ENCODE assay signal across 8 cellular contexts in the genomic region with DNA sequence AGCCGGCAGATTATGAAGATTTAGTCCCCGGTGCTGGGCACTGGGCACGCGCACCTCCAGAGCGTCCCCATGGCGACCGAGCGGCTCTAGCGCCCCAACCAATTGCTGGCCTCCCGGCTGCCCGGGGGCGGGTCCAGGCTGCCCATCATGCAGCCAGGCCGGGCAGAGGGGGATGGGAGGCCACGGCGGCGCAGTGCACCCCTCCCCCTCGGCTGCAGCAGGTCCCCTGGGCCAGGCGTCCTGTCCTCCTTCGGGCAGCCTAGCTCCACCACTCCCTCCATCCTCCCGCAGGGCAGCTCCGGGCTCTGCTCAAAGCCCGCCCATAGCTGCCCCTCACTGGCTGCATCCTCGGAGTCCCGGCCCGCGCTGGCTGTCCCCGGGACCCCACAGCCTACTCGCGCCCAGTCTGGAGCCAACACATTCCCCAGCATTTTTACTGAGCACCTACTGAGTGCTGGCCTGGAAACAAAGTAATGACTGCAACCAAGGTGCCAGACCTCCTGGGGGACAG.
DNase-seq lines count a peak whose midpoint lies in the region; ATAC-seq, FAIRE-seq and TF ChIP-seq lines count a peak whose summit lies in the region.

No MANE protein-coding gene starts in this region.

- TF ChIP-seq CTCF in OCI-LY3 (IDR thresholded peaks at IDR 0.05; ENCODE audit: low read depth, low read length) (no peak), endothelial cell of umbilical vein (IDR thresholded peaks at IDR 0.05; ENCODE audit: extremely low read depth in 1 of 2, insufficient read depth in 1 of 2, low read depth in 1 of 2, low read length in 2 of 2) (no peak), mesothelial cell of epicardium (IDR thresholded peaks at IDR 0.05; ENCODE audit: unreplicated experiment) (no peak)

- POLR2A ChIA-PET in endothelial cell of umbilical vein (lab: Charles Lee), result no interaction called here

- peaks cover 28% of the 10 kb centered on the region for H3K4me1 ChIP-seq in OCI-LY3 (ENCODE audit: low read length)
- peaks cover 20% of the 10 kb centered on the region for H3K4me1 ChIP-seq in endothelial cell of umbilical vein (ENCODE audit: control insufficient read depth, extremely low read depth, insufficient read depth, low read length)
- H3K4me1 ChIP-seq in aorta (ENCODE audit: control insufficient read depth in 1 of 2, insufficient read depth in 2 of 2, low read length in 2 of 2), result no peaks in the 10 kb centered on the region

- no peaks in the 10 kb centered on the region for H3K9me1 ChIP-seq in endothelial cell of umbilical vein (replicated peaks; ENCODE audit: control insufficient read depth, extremely low read depth, insufficient read depth, low read length)

- peaks cover 16% of the 10 kb centered on the region for H3K36me3 Mint-ChIP-seq in mesothelial cell of epicardium

- TF ChIP-seq POLR2A in endothelial cell of umbilical vein (IDR thresholded peaks at IDR 0.05; ENCODE audit: low read depth, low read length), result peak; percentile 7

- no peak for DNase-seq in Right ventricle myocardium inferior (ENCODE audit: missing footprints)
- DNase-seq in cardiac septum (ENCODE audit: low spot score), result no peak
- DNase-seq in endothelial cell of umbilical vein (ENCODE audit: low read depth, low spot score), result peak; percentile 39
- DNase-seq in mesothelial cell of epicardium (ENCODE audit: low spot score in 2 of 2, unreplicated experiment in 2 of 2), result peak; percentile 61 to 78
- peak; percentile 76 to 86 for DNase-seq in aorta
- DNase-seq in NCI-H2107 treated with DMSO at 0.1 percent for 48 hours (lab: John Stamatoyannopoulos, UW; ENCODE audit: unreplicated experiment), result no peak

- H3K4me1 Mint-ChIP-seq in mesothelial cell of epicardium, result peaks cover 26% of the 10 kb centered on the region

- H3K9me3 ChIP-seq in OCI-LY3 (ENCODE audit: insufficient read depth, low read length) (no peaks in the 10 kb centered on the region), endothelial cell of umbilical vein (replicated peaks; ENCODE audit: control insufficient read depth, insufficient read depth, low read length) (no peaks in the 10 kb centered on the region), aorta (ENCODE audit: control insufficient read depth, low read length) (no peaks in the 10 kb centered on the region)

- 1 to 5% methylated on average over 15 to 29 of the region's 29 CpGs for WGBS in aorta, 2 donors

- intact Hi-C loops in Right ventricle myocardium inferior (cut with DNase I), result no loop called here
- intact Hi-C loops in cardiac septum (cut with DNase I), result loop anchor here (10.0 kb wide), 1 partner anchor 303 kb away; no protein-coding TSS in a partner anchor
- intact Hi-C loops in endothelial cell of umbilical vein (cut with micrococcal nuclease), result loop anchor here (1.0 kb wide), 1 partner anchor 13 kb away; no protein-coding TSS in a partner anchor
- intact Hi-C loops in aorta (cut with DNase I), result no loop called here

- no peaks in the 10 kb centered on the region for H3K79me2 ChIP-seq in OCI-LY3 (ENCODE audit: low read length)
- H3K79me2 ChIP-seq in endothelial cell of umbilical vein (ENCODE audit: control insufficient read depth, insufficient read depth, low read length), result peaks cover 100% of the 10 kb centered on the region

- H3K27ac Mint-ChIP-seq in mesothelial cell of epicardium, result peak overlapping the region; percentile 93

- H4K20me1 ChIP-seq in OCI-LY3 (ENCODE audit: insufficient read depth, low read length), result no peaks in the 10 kb centered on the region
- H4K20me1 ChIP-seq in endothelial cell of umbilical vein (replicated peaks; ENCODE audit: control insufficient read depth, extremely low read depth, insufficient read depth, low read length), result no peaks in the 10 kb centered on the region

- BruUV-seq in endothelial cell of umbilical vein (replicated peaks; lab: Mats Ljungman, UMichigan), result no TSS peak

- H2AFZ ChIP-seq in OCI-LY3 (ENCODE audit: low read depth, low read length), result peak overlapping the region; percentile 17
- H2AFZ ChIP-seq in endothelial cell of umbilical vein (ENCODE audit: low read depth, low read length), result no peak overlapping the region

- H3K4me3 Mint-ChIP-seq in mesothelial cell of epicardium, result peak overlapping the region; percentile 61

- H3K27ac ChIP-seq in OCI-LY3 (ENCODE audit: low read length) (no peak overlapping the region), endothelial cell of umbilical vein (ENCODE audit: insufficient read depth, low read depth, low read length) (no peak overlapping the region), aorta (ENCODE audit: low read depth in 1 of 2, low read length in 2 of 2) (no peak overlapping the region)

- H3K27me3 Mint-ChIP-seq in mesothelial cell of epicardium (ENCODE audit: low read depth), result no peaks in the 10 kb centered on the region

- H3K9me3 Mint-ChIP-seq in mesothelial cell of epicardium, result no peaks in the 10 kb centered on the region

- CTCF ChIA-PET in endothelial cell of umbilical vein (lab: Charles Lee), result interaction anchor here (1.2 to 4.4 kb wide), 7 partner anchors 9 to 195 kb away, joined by 3 to 22 read pairs (median 5); no protein-coding TSS in a partner anchor

- FAIRE-seq in endothelial cell of umbilical vein (lab: Jason Lieb, UNC), result peak; percentile 60

- H3K36me3 ChIP-seq in OCI-LY3 (replicated peaks; ENCODE audit: low read depth, low read length) (no peaks in the 10 kb centered on the region), endothelial cell of umbilical vein (ENCODE audit: control insufficient read depth in 2 of 2, extremely low read depth in 1 of 2, insufficient read depth in 2 of 2, low read length in 2 of 2) (peaks cover 21 to 50% of the 10 kb centered on the region in 2 experiments), aorta (ENCODE audit: control insufficient read depth in 1 of 2, insufficient read depth in 2 of 2, low read length in 1 of 2) (no peaks in the 10 kb centered on the region)

- dilution Hi-C loops in endothelial cell of umbilical vein (cut with MboI; ENCODE audit: extremely low pct_ligation_motif_present, low sequenced_read_pairs), result no loop called here

- peak overlapping the region; percentile 62 for H3K4me2 ChIP-seq in OCI-LY3 (ENCODE audit: low read length)
- H3K4me2 ChIP-seq in endothelial cell of umbilical vein (ENCODE audit: insufficient read depth, low read length), result no peak overlapping the region

- H3K9ac ChIP-seq in OCI-LY3 (ENCODE audit: low read length), result peak overlapping the region; percentile 32
- no peak overlapping the region for H3K9ac ChIP-seq in endothelial cell of umbilical vein (replicated peaks; ENCODE audit: extremely low read depth, insufficient read depth, low read length)

- no peaks in the 10 kb centered on the region for H3K27me3 ChIP-seq in OCI-LY3 (ENCODE audit: low read depth, low read length)
- H3K27me3 ChIP-seq in endothelial cell of umbilical vein (ENCODE audit: control insufficient read depth in 2 of 2, insufficient read depth in 2 of 2, low read length in 2 of 2), result no peaks in the 10 kb centered on the region
- no peaks in the 10 kb centered on the region for H3K27me3 ChIP-seq in aorta (ENCODE audit: control insufficient read depth in 1 of 2, insufficient read depth in 2 of 2, low read length in 1 of 2)

- peak overlapping the region; percentile 74 for H3K4me3 ChIP-seq in OCI-LY3 (ENCODE audit: low read length)
- peak overlapping the region in 1 of 3 experiments; percentile 5 for H3K4me3 ChIP-seq in endothelial cell of umbilical vein (replicated peaks in 1 of 3; ENCODE audit: insufficient read depth in 1 of 3, low read depth in 1 of 3, low read length in 3 of 3)
- H3K4me3 ChIP-seq in aorta (ENCODE audit: low read length in 2 of 2), result peak overlapping the region; percentile 7 to 14

- ATAC-seq in Right ventricle myocardium inferior (peak; percentile 86), aorta (ENCODE audit: low FRiP score) (peak; percentile 84), GM19397 (IDR thresholded peaks at IDR 0.05; ENCODE audit: unreplicated experiment) (no peak)

TF ChIP-seq in endothelial cell of umbilical vein, 7 proteins besides CTCF, POLR2A, EP300 and RAD21:
- TF ChIP-seq POLR2AphosphoS5 (IDR thresholded peaks at IDR 0.05; ENCODE audit: insufficient read depth, low read depth, low read length) (no peak), GATA2 (IDR thresholded peaks at IDR 0.05; ENCODE audit: insufficient read depth, insufficient read length, low read depth, low read length) (no peak), MYC (IDR thresholded peaks at IDR 0.05; ENCODE audit: low read depth, low read length) (no peak), JUN (IDR thresholded peaks at IDR 0.05; ENCODE audit: borderline replicate concordance, insufficient read depth, insufficient read length, low read depth) (no peak), FOS (IDR thresholded peaks at IDR 0.05; ENCODE audit: borderline replicate concordance, insufficient read depth, low read length) (no peak), EZH2 (IDR thresholded peaks at IDR 0.05; ENCODE audit: borderline replicate concordance, low read depth, low read length, severe bottlenecking) (no peak)
- TF ChIP-seq, protein P1, sequence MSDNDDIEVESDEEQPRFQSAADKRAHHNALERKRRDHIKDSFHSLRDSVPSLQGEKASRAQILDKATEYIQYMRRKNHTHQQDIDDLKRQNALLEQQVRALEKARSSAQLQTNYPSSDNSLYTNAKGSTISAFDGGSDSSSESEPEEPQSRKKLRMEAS (IDR thresholded peaks at IDR 0.05; ENCODE audit: insufficient read depth, insufficient read length), result no peak

Comparison
In these comparisons a context has a peak if more than half of its experiments do, and no peak if none do; other contexts are left out.
1. intact Hi-C loops: an anchor here in cardiac septum (10.0 kb wide) and endothelial cell of umbilical vein (1.0 kb wide); none called in Right ventricle myocardium inferior and aorta.
2. DNase-seq: peak in endothelial cell of umbilical vein (single experiment), mesothelial cell of epicardium (2 of 2) and aorta (2 of 2); none in Right ventricle myocardium inferior (single experiment), cardiac septum (single experiment) and NCI-H2107 treated with DMSO at 0.1 percent for 48 hours (single experiment).